29 cellular contexts compared by ENCODE assay signal in genomic region chr5:11082546-11082945, GRCh38.
"Had no signal": no experiment of that assay in that cellular context is flagged by ENCODE, and none has a peak within 500 bp of the region (broad histone marks: within the 10 kb centered on the region; RNA-seq: fewer than 3 reads in every experiment).

No MANE protein-coding gene starts in this region.

- H3K27me3 ChIP-seq: colonic mucosa, dorsolateral prefrontal cortex, foreskin keratinocyte, gastrocnemius medialis, heart left ventricle had no signal

- H3K4me3 Mint-ChIP-seq: dendritic cell treated with granulocyte-macrophage colony-stimulating factor and Interleukin-4, amounts not matched to agents 40 ng/mL and 50 ng/mL, for 4 days; effector memory CD8-positive, alpha-beta T cell; endodermal cell had no signal

- DNase-seq: colonic mucosa; cortex of kidney; dermis blood vessel endothelial cell; dorsolateral prefrontal cortex; effector CD4-positive, alpha-beta T cell; effector CD8-positive, alpha-beta T cell; effector memory CD4-positive, alpha-beta T cell; effector memory CD8-positive, alpha-beta T cell; endodermal cell; erythroblast; esophagus squamous epithelium; foreskin fibroblast; foreskin keratinocyte; foreskin melanocyte; gastrocnemius medialis; glutamatergic neuron; head of caudate nucleus; heart left ventricle; heart right ventricle had no signal

- H3K4me3 ChIP-seq: colonic mucosa, coronary artery, dorsolateral prefrontal cortex, esophagus muscularis mucosa, esophagus squamous epithelium, gastrocnemius medialis, gastroesophageal sphincter, heart left ventricle, heart right ventricle had no signal

- FAIRE-seq: colon, endometrium, endothelial cell of umbilical vein, frontal cortex had no signal

- H3K27ac ChIP-seq: colonic mucosa, coronary artery, epithelial cell of prostate, esophagus muscularis mucosa, esophagus squamous epithelium, foreskin keratinocyte, gastrocnemius medialis, gastroesophageal sphincter, heart left ventricle, heart right ventricle had no signal

- H3K9me3 Mint-ChIP-seq: endodermal cell had no signal

- H3K9me3 ChIP-seq: colonic mucosa, esophagus squamous epithelium, gastrocnemius medialis, gastroesophageal sphincter had no signal

- H3K27me3 Mint-ChIP-seq: dendritic cell treated with granulocyte-macrophage colony-stimulating factor and Interleukin-4, amounts not matched to agents 40 ng/mL and 50 ng/mL, for 4 days had no signal

- ATAC-seq: effector memory CD8-positive, alpha-beta T cell; esophagus mucosa; foreskin keratinocyte; gastrocnemius medialis; gastroesophageal sphincter; heart left ventricle; heart right ventricle had no signal

- H3K4me1 ChIP-seq: colonic mucosa, esophagus muscularis mucosa, esophagus squamous epithelium, foreskin keratinocyte, gastrocnemius medialis, gastroesophageal sphincter, heart left ventricle, heart right ventricle had no signal

- H3K36me3 ChIP-seq: colonic mucosa, esophagus muscularis mucosa, esophagus squamous epithelium, gastrocnemius medialis, gastroesophageal sphincter, heart left ventricle, heart right ventricle had no signal

- H3K27ac Mint-ChIP-seq: dendritic cell treated with granulocyte-macrophage colony-stimulating factor and Interleukin-4, amounts not matched to agents 40 ng/mL and 50 ng/mL, for 4 days; effector memory CD8-positive, alpha-beta T cell; endodermal cell had no signal
